In genomic region chr13:37918116-37919100, GRCh38 we compare ENCODE assay signal across 17 cellular contexts. TPM values are rescaled to one million over a fixed set of nuclear protein-coding genes. Genes with fewer than 3 reads are reported as not detected.
DNase-seq lines count a peak whose midpoint lies in the region; ATAC-seq and TF ChIP-seq lines count a peak whose summit lies in the region.
"Had no signal": no experiment of that assay in that cellular context is flagged by ENCODE, and none has a peak within 500 bp of the region (broad histone marks: within the 10 kb centered on the region; RNA-seq: fewer than 3 reads in every experiment).

No MANE protein-coding gene starts in this region.

- peaks cover 31% of the 10 kb centered on the region for H3K4me1 ChIP-seq in GM23338 (ENCODE audit: insufficient read depth)
- H3K4me1 ChIP-seq in osteoblast (ENCODE audit: insufficient read depth, low read length), result peaks cover 4% of the 10 kb centered on the region
- H3K4me1 ChIP-seq: BE2C had no signal

- peaks cover 28% of the 10 kb centered on the region for H3K36me3 Mint-ChIP-seq in GM23338 (ENCODE audit: low read depth)
- H3K36me3 Mint-ChIP-seq: naive B cell had no signal

- H3K4me3 Mint-ChIP-seq in GM23338, result peak overlapping the region; percentile 23
- H3K4me3 Mint-ChIP-seq: activated T-helper 17 cell treated with anti-CD3 and anti-CD28 coated beads, Interleukin-2, amount 50 U/mL, for 72 hours; naive B cell had no signal

- H3K27ac ChIP-seq in GM23338 (ENCODE audit: low read depth) (peak overlapping the region; percentile 8; the same call in 1 of the 2 replicates), osteoblast (ENCODE audit: low read depth, low read length) (no peak overlapping the region)

- H2AFZ ChIP-seq in GM23338 (no peak overlapping the region), osteoblast (ENCODE audit: low read length) (peak overlapping the region; percentile 53)

- H3K4me1 Mint-ChIP-seq in GM23338, result peaks cover 24% of the 10 kb centered on the region
- H3K4me1 Mint-ChIP-seq: activated T-helper 17 cell treated with anti-CD3 and anti-CD28 coated beads, Interleukin-2, amount 50 U/mL, for 72 hours; naive B cell had no signal

- ATAC-seq in GM23338 (peak; percentile 57), GM18505 (IDR thresholded peaks at IDR 0.05; ENCODE audit: unreplicated experiment) (no peak)
- ATAC-seq: activated T-helper 17 cell treated with anti-CD3 and anti-CD28 coated beads, Interleukin-2, amount 50 U/mL, for 72 hours had no signal

- H3K4me2 ChIP-seq in GM23338, result peak overlapping the region; percentile 56
- H3K4me2 ChIP-seq in osteoblast (ENCODE audit: insufficient read depth, low read length), result peak overlapping the region; percentile 67

- H4K20me1 ChIP-seq in GM23338 (replicated peaks; ENCODE audit: insufficient read depth), result no peaks in the 10 kb centered on the region
- no peaks in the 10 kb centered on the region for H4K20me1 ChIP-seq in osteoblast (ENCODE audit: insufficient read depth, low read length)

- 0 out of 2 replicates have a peak, but pooled peaks cover 5% of the 10 kb centered on the region for H3K9me2 ChIP-seq in GM23338 (ENCODE audit: insufficient read depth)

- H3K36me3 ChIP-seq in GM23338 (ENCODE audit: insufficient read depth), result peaks cover 9% of the 10 kb centered on the region; the same call in 1 of the 2 replicates
- no peaks in the 10 kb centered on the region for H3K36me3 ChIP-seq in osteoblast (ENCODE audit: insufficient read depth, low read length)
- H3K36me3 ChIP-seq: BE2C had no signal

- TF ChIP-seq POLR2A in GM18505 (IDR thresholded peaks at IDR 0.05; ENCODE audit: borderline replicate concordance, extremely low read depth, insufficient read depth, insufficient read length), result no peak

- H3F3A ChIP-seq in GM23338 (replicated peaks; ENCODE audit: low read depth), result no peaks in the 10 kb centered on the region

- H3K4me3 ChIP-seq in GM23338 (peak overlapping the region; percentile 30; the same call in 1 of the 2 replicates), osteoblast (ENCODE audit: insufficient read depth, low read length) (peak overlapping the region; percentile 39)

- H3K27ac Mint-ChIP-seq in GM23338, result no peak overlapping the region; the same call in none of the 2 replicates
- H3K27ac Mint-ChIP-seq: activated T-helper 17 cell treated with anti-CD3 and anti-CD28 coated beads, Interleukin-2, amount 50 U/mL, for 72 hours; naive B cell had no signal

- H3K9me3 ChIP-seq in osteoblast (ENCODE audit: low read depth, low read length), result peaks cover 5% of the 10 kb centered on the region
- H3K9me3 ChIP-seq: BE2C had no signal

- DNase-seq in GM23338 (ENCODE audit: low spot score) (peak; percentile 40), OCI-M1 (lab: John Stamatoyannopoulos, UW) (peak; percentile 59), fibroblast of peridontal ligament (ENCODE audit: extremely low read depth) (peak; percentile 8), osteoblast (ENCODE audit: insufficient read length, low spot score, missing footprints) (no peak), NK-92 (lab: John Stamatoyannopoulos, UW; ENCODE audit: unreplicated experiment) (no peak), NCI-H1436 (lab: John Stamatoyannopoulos, UW) (no peak)
- DNase-seq in activated CD4-positive, alpha-beta T cell treated with anti-CD3 and anti-CD28 coated beads, Interleukin-2, amount 50 U/mL, for 1 hour, result no peak
- DNase-seq: amygdala, BE2C, cortex of kidney, DMS 273 treated with DMSO at 0.1 percent for 48 hours, hypothalamus, KBM-7, naive B cell, NCI-H1105 had no signal

- H3K27me3 Mint-ChIP-seq in GM23338 (ENCODE audit: insufficient read depth, low read depth, poor library complexity), result no peaks in the 10 kb centered on the region
- H3K27me3 Mint-ChIP-seq: activated T-helper 17 cell treated with anti-CD3 and anti-CD28 coated beads, Interleukin-2, amount 50 U/mL, for 72 hours had no signal

- H3K79me2 ChIP-seq in GM23338 (replicated peaks; ENCODE audit: insufficient read depth) (no peaks in the 10 kb centered on the region), osteoblast (ENCODE audit: insufficient read depth, low read length) (no peaks in the 10 kb centered on the region)

- peaks cover 21% of the 10 kb centered on the region; the same call in 2 of the 3 replicates for H3K9me3 Mint-ChIP-seq in GM23338

- H3K27me3 ChIP-seq in GM23338 (ENCODE audit: insufficient read depth) (no peaks in the 10 kb centered on the region), osteoblast (ENCODE audit: insufficient read depth, low read length) (no peaks in the 10 kb centered on the region)
- H3K27me3 ChIP-seq: BE2C had no signal

- TF ChIP-seq CTCF in GM23338 (conservative IDR thresholded peaks at IDR 0.05; ENCODE audit: low read depth in 2 of 2) (0 out of 4 replicates have a peak, but pooled peaks of 1 of the 2 experiments have one; percentile 12), osteoblast (IDR thresholded peaks at IDR 0.05; ENCODE audit: extremely low read depth, low read depth, low read length) (no peak)

TF ChIP-seq in GM23338, 12 proteins besides CTCF, POLR2A, EP300 and RAD21 (continues in another document):
- TF ChIP-seq POLR2AphosphoS5 (IDR thresholded peaks at IDR 0.05; ENCODE audit: low read depth), result no peak
- TF ChIP-seq JUNB (IDR thresholded peaks at IDR 0.05; ENCODE audit: unreplicated experiment), result no peak
- no peak for TF ChIP-seq ZNF331 (CRISPR knock-in tag; IDR thresholded peaks at IDR 0.05; ENCODE audit: low read depth)
- TF ChIP-seq, protein P1, sequence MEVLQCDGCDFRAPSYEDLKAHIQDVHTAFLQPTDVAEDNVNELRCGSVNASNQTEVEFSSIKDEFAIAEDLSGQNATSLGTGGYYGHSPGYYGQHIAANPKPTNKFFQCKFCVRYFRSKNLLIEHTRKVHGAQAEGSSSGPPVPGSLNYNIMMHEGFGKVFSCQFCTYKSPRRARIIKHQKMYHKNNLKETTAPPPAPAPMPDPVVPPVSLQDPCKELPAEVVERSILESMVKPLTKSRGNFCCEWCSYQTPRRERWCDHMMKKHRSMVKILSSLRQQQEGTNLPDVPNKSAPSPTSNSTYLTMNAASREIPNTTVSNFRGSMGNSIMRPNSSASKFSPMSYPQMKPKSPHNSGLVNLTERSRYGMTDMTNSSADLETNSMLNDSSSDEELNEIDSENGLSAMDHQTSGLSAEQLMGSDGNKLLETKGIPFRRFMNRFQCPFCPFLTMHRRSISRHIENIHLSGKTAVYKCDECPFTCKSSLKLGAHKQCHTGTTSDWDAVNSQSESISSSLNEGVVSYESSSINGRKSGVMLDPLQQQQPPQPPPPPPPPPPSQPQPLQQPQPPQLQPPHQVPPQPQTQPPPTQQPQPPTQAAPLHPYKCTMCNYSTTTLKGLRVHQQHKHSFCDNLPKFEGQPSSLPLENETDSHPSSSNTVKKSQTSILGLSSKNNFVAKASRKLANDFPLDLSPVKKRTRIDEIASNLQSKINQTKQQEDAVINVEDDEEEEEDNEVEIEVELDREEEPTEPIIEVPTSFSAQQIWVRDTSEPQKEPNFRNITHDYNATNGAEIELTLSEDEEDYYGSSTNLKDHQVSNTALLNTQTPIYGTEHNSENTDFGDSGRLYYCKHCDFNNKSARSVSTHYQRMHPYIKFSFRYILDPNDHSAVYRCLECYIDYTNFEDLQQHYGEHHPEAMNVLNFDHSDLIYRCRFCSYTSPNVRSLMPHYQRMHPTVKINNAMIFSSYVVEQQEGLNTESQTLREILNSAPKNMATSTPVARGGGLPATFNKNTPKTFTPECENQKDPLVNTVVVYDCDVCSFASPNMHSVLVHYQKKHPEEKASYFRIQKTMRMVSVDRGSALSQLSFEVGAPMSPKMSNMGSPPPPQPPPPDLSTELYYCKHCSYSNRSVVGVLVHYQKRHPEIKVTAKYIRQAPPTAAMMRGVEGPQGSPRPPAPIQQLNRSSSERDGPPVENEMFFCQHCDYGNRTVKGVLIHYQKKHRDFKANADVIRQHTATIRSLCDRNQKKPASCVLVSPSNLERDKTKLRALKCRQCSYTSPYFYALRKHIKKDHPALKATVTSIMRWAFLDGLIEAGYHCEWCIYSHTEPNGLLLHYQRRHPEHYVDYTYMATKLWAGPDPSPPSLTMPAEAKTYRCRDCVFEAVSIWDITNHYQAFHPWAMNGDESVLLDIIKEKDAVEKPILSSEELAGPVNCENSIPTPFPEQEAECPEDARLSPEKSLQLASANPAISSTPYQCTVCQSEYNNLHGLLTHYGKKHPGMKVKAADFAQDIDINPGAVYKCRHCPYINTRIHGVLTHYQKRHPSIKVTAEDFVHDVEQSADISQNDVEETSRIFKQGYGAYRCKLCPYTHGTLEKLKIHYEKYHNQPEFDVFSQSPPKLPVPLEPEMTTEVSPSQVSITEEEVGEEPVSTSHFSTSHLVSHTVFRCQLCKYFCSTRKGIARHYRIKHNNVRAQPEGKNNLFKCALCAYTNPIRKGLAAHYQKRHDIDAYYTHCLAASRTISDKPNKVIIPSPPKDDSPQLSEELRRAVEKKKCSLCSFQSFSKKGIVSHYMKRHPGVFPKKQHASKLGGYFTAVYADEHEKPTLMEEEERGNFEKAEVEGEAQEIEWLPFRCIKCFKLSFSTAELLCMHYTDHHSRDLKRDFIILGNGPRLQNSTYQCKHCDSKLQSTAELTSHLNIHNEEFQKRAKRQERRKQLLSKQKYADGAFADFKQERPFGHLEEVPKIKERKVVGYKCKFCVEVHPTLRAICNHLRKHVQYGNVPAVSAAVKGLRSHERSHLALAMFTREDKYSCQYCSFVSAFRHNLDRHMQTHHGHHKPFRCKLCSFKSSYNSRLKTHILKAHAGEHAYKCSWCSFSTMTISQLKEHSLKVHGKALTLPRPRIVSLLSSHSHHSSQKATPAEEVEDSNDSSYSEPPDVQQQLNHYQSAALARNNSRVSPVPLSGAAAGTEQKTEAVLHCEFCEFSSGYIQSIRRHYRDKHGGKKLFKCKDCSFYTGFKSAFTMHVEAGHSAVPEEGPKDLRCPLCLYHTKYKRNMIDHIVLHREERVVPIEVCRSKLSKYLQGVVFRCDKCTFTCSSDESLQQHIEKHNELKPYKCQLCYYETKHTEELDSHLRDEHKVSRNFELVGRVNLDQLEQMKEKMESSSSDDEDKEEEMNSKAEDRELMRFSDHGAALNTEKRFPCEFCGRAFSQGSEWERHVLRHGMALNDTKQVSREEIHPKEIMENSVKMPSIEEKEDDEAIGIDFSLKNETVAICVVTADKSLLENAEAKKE (CRISPR knock-in tag; IDR thresholded peaks at IDR 0.05), result no peak
- TF ChIP-seq NANOG (IDR thresholded peaks at IDR 0.05; ENCODE audit: borderline replicate concordance), result no peak
- TF ChIP-seq CREB1 (CRISPR knock-in tag; IDR thresholded peaks at IDR 0.05; ENCODE audit: low read depth), result no peak

RNA-seq across cellular contexts. Expression of gene TRPC4, which starts 48.8 kb away (rescaled TPM):
- 1.9 and 2.1 TPM in 2 replicates for total RNA-seq in GM23338 (2014; rRNA removed; shearing (Covaris generic))
- polyA plus RNA-seq in GM23338 (2016; fragmentation: Nextera tagmentation; extraction: Ambion mirVana), result 1.1 TPM in 2 replicates
- 8.3 and 9.8 TPM in 2 replicates for total RNA-seq in osteoblast
- total RNA-seq: activated T-helper 17 cell treated with anti-CD3 and anti-CD28 coated beads, Interleukin-2, amount 50 U/mL, for 72 hours had no signal

Comparison
In these comparisons a context has a peak if more than half of its experiments do, and no peak if none do; other contexts are left out.
1. DNase-seq: peak in GM23338 (single experiment), OCI-M1 (single experiment) and fibroblast of peridontal ligament (single experiment); none in osteoblast (single experiment), NK-92 (single experiment), NCI-H1436 (single experiment) and activated CD4-positive, alpha-beta T cell treated with anti-CD3 and anti-CD28 coated beads, Interleukin-2, amount 50 U/mL, for 1 hour (single experiment).